Comparison of ENCODE assay signal across 1 cellular context in genomic region chr15:87597346-87598052, GRCh38.
TF ChIP-seq lines count a peak whose summit lies in the region.

No MANE protein-coding gene starts in this region.

TF ChIP-seq in HepG2, 621 proteins besides CTCF, POLR2A, EP300 and RAD21 (continued from another document):
- no peak for TF ChIP-seq ZNF576 (CRISPR knock-in tag; IDR thresholded peaks at IDR 0.05)
- no peak for TF ChIP-seq MZF1 (CRISPR knock-in tag; IDR thresholded peaks at IDR 0.05; ENCODE audit: borderline replicate concordance)
- no peak for TF ChIP-seq RFXAP (CRISPR knock-in tag; IDR thresholded peaks at IDR 0.05; ENCODE audit: borderline replicate concordance)
- TF ChIP-seq ZNF34 (CRISPR knock-in tag; IDR thresholded peaks at IDR 0.05; ENCODE audit: borderline replicate concordance), result no peak
- TF ChIP-seq HNRNPUL1 (IDR thresholded peaks at IDR 0.05; ENCODE audit: low read depth, low read length), result no peak
- no peak for TF ChIP-seq SALL2 (CRISPR knock-in tag; IDR thresholded peaks at IDR 0.05)
- TF ChIP-seq IRF2 (CRISPR knock-in tag; IDR thresholded peaks at IDR 0.05), result no peak
- no peak for TF ChIP-seq ARID5B (CRISPR knock-in tag; IDR thresholded peaks at IDR 0.05)
- no peak for TF ChIP-seq EHMT2 (IDR thresholded peaks at IDR 0.05; ENCODE audit: borderline replicate concordance, low read depth, low read length)
- TF ChIP-seq ZNF124 (CRISPR knock-in tag; IDR thresholded peaks at IDR 0.05), result no peak
- no peak for TF ChIP-seq BCLAF1 (IDR thresholded peaks at IDR 0.05)
